ENCODE assay signal across 8 cellular contexts in the genomic region with DNA sequence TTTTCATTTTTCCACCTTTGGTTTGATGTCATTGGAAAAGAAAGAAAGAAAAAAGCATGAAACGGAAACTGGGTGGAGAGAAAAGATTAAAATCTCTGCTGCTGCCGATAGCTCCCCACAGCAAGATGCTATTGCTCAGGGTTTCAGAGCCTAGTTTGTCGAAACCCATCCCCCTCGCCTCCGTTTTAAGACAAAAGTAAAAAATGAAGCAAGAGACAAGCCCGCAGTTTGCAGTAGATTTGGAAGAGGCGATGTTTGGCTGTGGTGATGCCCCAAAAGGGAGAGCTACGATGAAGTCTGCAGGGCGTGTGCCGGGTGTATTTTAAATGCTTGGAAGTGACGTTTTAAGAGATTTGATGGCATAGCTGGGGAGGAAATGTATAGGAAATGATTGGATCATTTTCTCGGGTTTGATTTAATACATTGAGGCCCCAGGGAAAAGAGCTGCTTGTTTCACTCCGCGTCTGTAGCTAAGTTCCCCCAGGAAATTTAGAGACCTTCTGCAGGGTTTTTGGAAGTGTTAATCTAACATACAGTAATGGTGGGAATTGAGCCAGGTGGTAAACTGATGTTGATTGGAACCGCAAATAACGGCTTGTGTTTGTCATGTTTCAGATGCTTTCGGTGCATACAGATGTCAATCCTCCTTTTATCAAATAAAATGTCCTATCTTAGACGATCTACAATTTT. TPM values are rescaled to one million over a fixed set of nuclear protein-coding genes. Genes with fewer than 3 reads are reported as not detected.
A peak's percentile ranks its signal among the peaks of the same experiment; 100 is the strongest.
DNase-seq lines count a peak whose midpoint lies in the region; ATAC-seq and TF ChIP-seq lines count a peak whose summit lies in the region.

No MANE protein-coding gene starts in this region.

- H3K4me3 Mint-ChIP-seq in Caco-2 (ENCODE audit: unreplicated experiment) (peak overlapping the region; percentile 93), T-helper 17 cell (peak overlapping the region; percentile 99)

- no peaks in the 10 kb centered on the region for H3K4me1 Mint-ChIP-seq in Caco-2 (ENCODE audit: low read depth, unreplicated experiment)
- H3K4me1 Mint-ChIP-seq in T-helper 17 cell: peaks cover 47% of the 10 kb centered on the region

- H3K4me1 ChIP-seq in Caco-2 (peaks cover 15% of the 10 kb centered on the region), muscle layer of duodenum (ENCODE audit: control insufficient read depth in 1 of 2, insufficient read depth in 2 of 2, low read length in 2 of 2) (peaks cover 0 to 15% of the 10 kb centered on the region in 2 donors)

- H3K36me3 ChIP-seq in Caco-2 (ENCODE audit: control insufficient read depth, insufficient read depth, low read length) (no peaks in the 10 kb centered on the region), muscle layer of duodenum (ENCODE audit: control insufficient read depth in 1 of 2, insufficient read depth in 2 of 2, low read length in 2 of 2) (no peaks in the 10 kb centered on the region)

- H3K27ac Mint-ChIP-seq in Caco-2 (ENCODE audit: unreplicated experiment): peak overlapping the region; percentile 82
- H3K27ac Mint-ChIP-seq in T-helper 17 cell: peak overlapping the region; percentile 96

- TF ChIP-seq CTCF in Caco-2 (IDR thresholded peaks at IDR 0.05; ENCODE audit: insufficient read depth in 1 of 2, low read depth in 1 of 2, low read length in 1 of 2, severe bottlenecking in 1 of 2, unreplicated experiment in 1 of 2) (no peak), HFF-Myc (IDR thresholded peaks at IDR 0.05; ENCODE audit: low read depth, low read length, missing control alignments) (no peak), epithelial cell of esophagus (IDR thresholded peaks at IDR 0.05; ENCODE audit: insufficient read depth, low read depth, low read length, missing control alignments) (no peak)

- POLR2A ChIA-PET in Caco-2 (lab: Charles Lee): no interaction called here

- peak overlapping the region; percentile 88 for H3K27ac ChIP-seq in muscle layer of duodenum (ENCODE audit: low read length)

- TF ChIP-seq POLR2A in GM18505 (IDR thresholded peaks at IDR 0.05; ENCODE audit: borderline replicate concordance, extremely low read depth, insufficient read depth, insufficient read length): no peak

- no peaks in the 10 kb centered on the region for H3K9me3 Mint-ChIP-seq in Caco-2 (ENCODE audit: unreplicated experiment)

- H3K36me3 Mint-ChIP-seq in Caco-2 (ENCODE audit: insufficient read depth, unreplicated experiment) (peaks cover 7% of the 10 kb centered on the region), T-helper 17 cell (ENCODE audit: low read depth) (peaks cover 6% of the 10 kb centered on the region)

- BruUV-seq in Caco-2 (replicated peaks; lab: Mats Ljungman, UMichigan): TSS peak; percentile 48

- no peaks in the 10 kb centered on the region for H3K27me3 Mint-ChIP-seq in Caco-2 (ENCODE audit: insufficient read depth, unreplicated experiment)
- H3K27me3 Mint-ChIP-seq in T-helper 17 cell: no peaks in the 10 kb centered on the region

- intact Hi-C loops in Caco-2 (cut with micrococcal nuclease; ENCODE audit: unreplicated experiment): loop anchor here (1.0 to 2.0 kb wide), 2 partner anchors 20 to 35 kb away; no protein-coding TSS in a partner anchor

- CTCF ChIA-PET in Caco-2 (lab: Charles Lee): interaction anchor here (0.9 kb wide), 1 partner anchor 140 kb away, joined by 3 read pairs; no protein-coding TSS in a partner anchor

- H3K9me3 ChIP-seq in Caco-2 (no peaks in the 10 kb centered on the region), T-helper 17 cell (ENCODE audit: control insufficient read depth, low read length, poor library complexity, severe bottlenecking) (no peaks in the 10 kb centered on the region), muscle layer of duodenum (ENCODE audit: control insufficient read depth in 1 of 2, low read length in 2 of 2) (no peaks in the 10 kb centered on the region)

- no peak for DNase-seq in Caco-2
- no peak for DNase-seq in HFF-Myc (ENCODE audit: extremely low read depth, low read depth)
- peak in 1 of 3 donors; percentile 16 for DNase-seq in T-helper 17 cell
- DNase-seq in epithelial cell of esophagus (ENCODE audit: low read depth): peak; percentile 18
- DNase-seq in GDM1 (lab: John Stamatoyannopoulos, UW): no peak
- no peak for DNase-seq in 8988T

- ATAC-seq in T-helper 17 cell (peak; percentile 18), GM18505 (IDR thresholded peaks at IDR 0.05; ENCODE audit: unreplicated experiment) (no peak)

- H3K27me3 ChIP-seq in Caco-2 (replicated peaks; ENCODE audit: control insufficient read depth, insufficient read depth, low read length) (no peaks in the 10 kb centered on the region), muscle layer of duodenum (ENCODE audit: low read depth, low read length) (no peaks in the 10 kb centered on the region)

- H3K4me3 ChIP-seq in Caco-2 (ENCODE audit: low read depth, low read length) (peak overlapping the region; percentile 86), HFF-Myc (replicated peaks; ENCODE audit: low read depth, low read length) (peak overlapping the region; percentile 94), epithelial cell of esophagus (ENCODE audit: low read length) (peak overlapping the region; percentile 55), muscle layer of duodenum (ENCODE audit: low read depth in 1 of 2, low read length in 2 of 2) (peak overlapping the region; percentile 80 to 98)

RNA-seq across cellular contexts. Expression of a gene that starts 0.9 kb away (rescaled TPM):
- total RNA-seq in Caco-2 (2022) (49.0 and 51.6 TPM in 2 replicates), T-helper 17 cell (10 to 100 TPM; 89.6 to 92.9 TPM)
